7 cellular contexts compared by ENCODE assay signal in the genomic region with DNA sequence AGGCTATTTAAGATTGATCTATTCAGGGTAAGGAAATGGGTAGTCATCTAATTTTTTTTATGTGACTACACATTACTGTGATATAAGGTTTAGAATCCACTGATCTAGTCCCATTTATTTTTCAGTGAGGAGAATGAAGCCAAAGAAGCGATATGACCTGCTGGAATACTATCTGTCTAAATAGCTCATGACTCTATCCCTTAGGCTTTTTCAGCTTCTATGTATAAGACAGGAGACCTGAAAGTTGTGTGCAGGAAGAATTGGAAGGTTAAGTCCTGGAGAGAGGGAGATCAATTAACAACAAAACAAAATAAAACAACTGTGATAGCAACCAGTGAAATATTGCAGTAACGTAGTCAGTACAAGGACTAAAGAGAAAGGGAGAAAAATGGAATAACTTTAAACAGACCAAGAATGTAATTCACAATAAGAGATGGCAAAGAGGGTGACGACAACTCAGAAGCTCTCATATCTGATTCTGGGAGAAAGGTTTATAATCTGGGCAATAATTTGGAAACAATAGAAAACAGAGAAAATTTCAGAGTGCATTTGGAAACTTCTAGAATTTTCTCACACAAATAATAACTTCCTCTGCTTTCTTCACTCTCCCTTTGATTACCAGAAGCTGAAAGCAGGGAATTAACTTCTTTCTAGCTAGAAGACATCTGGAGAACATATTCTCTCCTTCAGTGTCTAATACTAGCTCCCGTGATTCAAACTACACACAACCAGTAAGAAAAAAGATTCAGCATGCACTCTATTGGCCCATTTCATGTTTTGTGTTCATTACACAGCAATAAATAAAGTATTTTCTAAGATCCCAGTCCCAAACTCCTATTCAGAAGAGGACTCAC. TPM values are rescaled to one million over a fixed set of nuclear protein-coding genes. Genes with fewer than 3 reads are reported as not detected.
A peak's percentile ranks its signal among the peaks of the same experiment; 100 is the strongest.
DNase-seq lines count a peak whose midpoint lies in the region; ATAC-seq and TF ChIP-seq lines count a peak whose summit lies in the region.

No MANE protein-coding gene starts in this region.

- peaks cover 37 to 71% of the 10 kb centered on the region in 2 donors for H3K4me1 Mint-ChIP-seq in stimulated activated naive B cell treated with anti-CD40 and anti-IgM and Interleukin-4, amounts not matched to agents 10 μg/mL and 1 μg/mL and 100 μg/mL, for 72 hours

- H3K4me3 ChIP-seq in esophagus squamous epithelium (peak overlapping the region; percentile 10 to 67 (median 40)), WERI-Rb-1 (ENCODE audit: low read depth, low read length) (no peak overlapping the region)

- no peak for TF ChIP-seq CTCF in esophagus squamous epithelium (IDR thresholded peaks at IDR 0.05)
- no peak for TF ChIP-seq CTCF in WERI-Rb-1 (IDR thresholded peaks at IDR 0.05; ENCODE audit: low read depth, low read length)

- peak overlapping the region; percentile 81 to 88 for H3K4me3 Mint-ChIP-seq in stimulated activated naive B cell treated with anti-CD40 and anti-IgM and Interleukin-4, amounts not matched to agents 10 μg/mL and 1 μg/mL and 100 μg/mL, for 72 hours

- no peaks in the 10 kb centered on the region for H3K27me3 Mint-ChIP-seq in stimulated activated naive B cell treated with anti-CD40 and anti-IgM and Interleukin-4, amounts not matched to agents 10 μg/mL and 1 μg/mL and 100 μg/mL, for 72 hours

- no peaks in the 10 kb centered on the region for H3K36me3 Mint-ChIP-seq in stimulated activated naive B cell treated with anti-CD40 and anti-IgM and Interleukin-4, amounts not matched to agents 10 μg/mL and 1 μg/mL and 100 μg/mL, for 72 hours

- 35 to 36% methylated on average over 3 of the region's 4 CpGs for WGBS in esophagus squamous epithelium, 2 donors

- H3K27ac Mint-ChIP-seq in stimulated activated naive B cell treated with anti-CD40 and anti-IgM and Interleukin-4, amounts not matched to agents 10 μg/mL and 1 μg/mL and 100 μg/mL, for 72 hours: peak overlapping the region; percentile 92

- H3K36me3 ChIP-seq in KOPT-K1 (ENCODE audit: insufficient read depth, low read length): no peaks in the 10 kb centered on the region
- H3K36me3 ChIP-seq in esophagus squamous epithelium: no peaks in the 10 kb centered on the region
- no peaks in the 10 kb centered on the region for H3K36me3 ChIP-seq in WERI-Rb-1

- peak overlapping the region; percentile 36 for H3K27ac ChIP-seq in KOPT-K1 (ENCODE audit: low read depth, low read length, poor library complexity, severe bottlenecking)
- peak overlapping the region; percentile 22 to 84 (median 71) for H3K27ac ChIP-seq in esophagus squamous epithelium
- H3K27ac ChIP-seq in WERI-Rb-1: no peak overlapping the region

- intact Hi-C loops in esophagus squamous epithelium (cut with DNase I): no loop called here
- intact Hi-C loops in posterior cingulate gyrus (cut with DNase I): no loop called here

- peak in 1 of 4 donors; percentile 28 for TF ChIP-seq POLR2A in esophagus squamous epithelium (IDR thresholded peaks at IDR 0.05)

- peak; percentile 54 for ATAC-seq in GM19324 (IDR thresholded peaks at IDR 0.05; ENCODE audit: low FRiP score, unreplicated experiment)
- peak; percentile 38 to 46 for ATAC-seq in stimulated activated naive B cell treated with anti-CD40 and anti-IgM and Interleukin-4, amounts not matched to agents 10 μg/mL and 1 μg/mL and 100 μg/mL, for 72 hours (replicated peaks)

- H3K9me3 ChIP-seq in KOPT-K1 (ENCODE audit: insufficient read depth, low read length, poor library complexity, severe bottlenecking) (no peaks in the 10 kb centered on the region), esophagus squamous epithelium (no peaks in the 10 kb centered on the region), WERI-Rb-1 (ENCODE audit: severe bottlenecking) (no peaks in the 10 kb centered on the region)

- no peaks in the 10 kb centered on the region for H3K27me3 ChIP-seq in esophagus squamous epithelium
- no peaks in the 10 kb centered on the region for H3K27me3 ChIP-seq in WERI-Rb-1 (ENCODE audit: insufficient read depth, low read depth, severe bottlenecking)

- DNase-seq in esophagus squamous epithelium (lab: John Stamatoyannopoulos, UW) (no peak), WERI-Rb-1 (no peak), posterior cingulate gyrus (no peak), NCI-H187 (lab: John Stamatoyannopoulos, UW) (no peak)
- no peak for DNase-seq in stimulated activated naive B cell treated with anti-CD40 and anti-IgM and Interleukin-4, amounts not matched to agents 10 μg/mL and 1 μg/mL and 100 μg/mL, for 72 hours

- H3K9me3 Mint-ChIP-seq in stimulated activated naive B cell treated with anti-CD40 and anti-IgM and Interleukin-4, amounts not matched to agents 10 μg/mL and 1 μg/mL and 100 μg/mL, for 72 hours: no peaks in the 10 kb centered on the region

- H3K4me1 ChIP-seq in esophagus squamous epithelium: peaks cover 0 to 28% (median 11%) of the 10 kb centered on the region in 3 donors

RNA-seq across cellular contexts. Expression of a gene that starts 19.2 kb away (rescaled TPM):
- total RNA-seq in esophagus squamous epithelium: 1 to 10 TPM in 1 of 4 donors, under 1 TPM in 1, not detected in 2; 0.57 to 2.5 TPM

RNA-seq across cellular contexts. Expression of a gene that starts 50.9 kb away (rescaled TPM):
- total RNA-seq in esophagus squamous epithelium: 100 to 1,000 TPM in 3 of 4 donors, 10 to 100 TPM in 1; 80.9 to 146 (median 115) TPM
